ENCODE assay signal across 17 cellular contexts in genomic region chr15:69797615-69798014, GRCh38.
DNase-seq lines count a peak whose midpoint lies in the region; ATAC-seq, FAIRE-seq and TF ChIP-seq lines count a peak whose summit lies in the region.
"Had no signal": no experiment of that assay in that cellular context is flagged by ENCODE, and none has a peak within 500 bp of the region (broad histone marks: within the 10 kb centered on the region; RNA-seq: fewer than 3 reads in every experiment).

No MANE protein-coding gene starts in this region.

- WGBS in spleen, 5 donors = 92 to 95% (median 95%) methylated on average over 3 of the region's 3 CpGs

- no peaks in the 10 kb centered on the region for H3K36me3 Mint-ChIP-seq in astrocyte (ENCODE audit: low read depth, unreplicated experiment)
- H3K36me3 Mint-ChIP-seq in effector memory CD8-positive, alpha-beta T cell (ENCODE audit: insufficient read depth) = peaks cover 5% of the 10 kb centered on the region
- H3K36me3 Mint-ChIP-seq in CD8-positive, alpha-beta memory T cell = no peaks in the 10 kb centered on the region
- H3K36me3 Mint-ChIP-seq: CD4-positive, alpha-beta memory T cell had no signal

- FAIRE-seq in astrocyte (lab: Jason Lieb, UNC) = no peak
- FAIRE-seq: H1 had no signal

- DNase-seq in astrocyte (ENCODE audit: low read depth) (no peak), spleen (peak; percentile 1), tibial artery (peak in 1 of 2 donors; percentile 11), NCI-H187 (lab: John Stamatoyannopoulos, UW) (no peak)
- DNase-seq in effector memory CD8-positive, alpha-beta T cell = no peak
- no peak for DNase-seq in CD8-positive, alpha-beta memory T cell
- DNase-seq: 8988T; Calu3; CD4-positive, alpha-beta memory T cell; DMS79 treated with DMSO at 0.1 percent for 48 hours; GF-D8 had no signal

- no peaks in the 10 kb centered on the region for H3K36me3 ChIP-seq in HEK293 (ENCODE audit: control insufficient read depth in 2 of 2, insufficient read depth in 1 of 2, low read length in 2 of 2)
- H3K36me3 ChIP-seq in astrocyte (ENCODE audit: insufficient read depth, low read length) = no peaks in the 10 kb centered on the region
- no peaks in the 10 kb centered on the region for H3K36me3 ChIP-seq in spleen
- no peaks in the 10 kb centered on the region for H3K36me3 ChIP-seq in tibial artery
- H3K36me3 ChIP-seq in CD8-positive, alpha-beta memory T cell (ENCODE audit: insufficient read depth, low read length) = no peaks in the 10 kb centered on the region
- H3K36me3 ChIP-seq: BLaER1 had no signal

- no peaks in the 10 kb centered on the region for H4K20me1 ChIP-seq in astrocyte (ENCODE audit: insufficient read depth, low read length)
- H4K20me1 ChIP-seq: BLaER1 had no signal

- H3K27ac ChIP-seq in HEK293 (ENCODE audit: extremely low read depth, low read depth, low read length) (no peak overlapping the region), astrocyte (ENCODE audit: low read depth, low read length) (no peak overlapping the region), spleen (peak overlapping the region in 1 of 8 donors; percentile 85), tibial artery (peak overlapping the region; percentile 83 to 92)
- H3K27ac ChIP-seq in CD8-positive, alpha-beta memory T cell (ENCODE audit: low read depth, low read length) = no peak overlapping the region
- H3K27ac ChIP-seq: BLaER1, HL-60 had no signal

- H3K4me3 Mint-ChIP-seq in astrocyte (ENCODE audit: unreplicated experiment) = no peak overlapping the region
- H3K4me3 Mint-ChIP-seq in effector memory CD8-positive, alpha-beta T cell = no peak overlapping the region
- H3K4me3 Mint-ChIP-seq in CD8-positive, alpha-beta memory T cell = no peak overlapping the region
- H3K4me3 Mint-ChIP-seq: CD14-positive monocyte; CD4-positive, alpha-beta memory T cell; H9 had no signal

- H3K27me3 ChIP-seq in astrocyte (ENCODE audit: insufficient read depth, low read length) (no peaks in the 10 kb centered on the region), spleen (replicated peaks in 1 of 7) (no peaks in the 10 kb centered on the region), tibial artery (no peaks in the 10 kb centered on the region)
- H3K27me3 ChIP-seq in CD8-positive, alpha-beta memory T cell (ENCODE audit: insufficient read depth, low read length, poor library complexity, severe bottlenecking) = no peaks in the 10 kb centered on the region
- H3K27me3 ChIP-seq: BLaER1 had no signal

- H3K4me1 ChIP-seq in HEK293 (ENCODE audit: control insufficient read depth, insufficient read depth, low read length) (no peaks in the 10 kb centered on the region), astrocyte (ENCODE audit: insufficient read depth, low read length) (peaks cover 29% of the 10 kb centered on the region), spleen (peaks cover 0 to 29% (median 7%) of the 10 kb centered on the region in 6 donors), tibial artery (peaks cover 0 to 41% (median 27%) of the 10 kb centered on the region in 4 donors)
- H3K4me1 ChIP-seq in CD8-positive, alpha-beta memory T cell (ENCODE audit: insufficient read depth, low read length) = no peaks in the 10 kb centered on the region
- H3K4me1 ChIP-seq: BLaER1 had no signal

- H2AFZ ChIP-seq in astrocyte (ENCODE audit: low read depth, low read length) = no peak overlapping the region

- H3K4me3 ChIP-seq in HEK293 (ENCODE audit: low read depth, low read length) (no peak overlapping the region), astrocyte (ENCODE audit: insufficient read depth, low read depth, low read length) (no peak overlapping the region), spleen (no peak overlapping the region), tibial artery (no peak overlapping the region)
- no peak overlapping the region for H3K4me3 ChIP-seq in CD8-positive, alpha-beta memory T cell (ENCODE audit: low read length)
- H3K4me3 ChIP-seq: BLaER1 had no signal

- intact Hi-C loops in spleen (cut with DNase I; ENCODE audit: low total_unique reads) = no loop called here
- intact Hi-C loops in tibial artery (cut with DNase I; ENCODE audit: low total_unique reads) = loop anchor here (10.0 kb wide), 1 partner anchor 297 kb away; the partner anchor contains the start of gene TLE3

- H3K4me2 ChIP-seq in astrocyte (ENCODE audit: low read length) = no peak overlapping the region
- H3K4me2 ChIP-seq: BLaER1 had no signal

- no peaks in the 10 kb centered on the region for H3K79me2 ChIP-seq in astrocyte (ENCODE audit: insufficient read depth, low read length)

- CTCF ChIA-PET in HEK293 (lab: Yijun Ruan, JAX) = interaction anchor here (1.1 to 1.3 kb wide), 3 partner anchors 11 to 69 kb away, joined by 3 to 4 read pairs (median 3); no protein-coding TSS in a partner anchor
- CTCF ChIA-PET in CD8-positive, alpha-beta memory T cell (lab: Charles Lee) = no interaction called here

- TF ChIP-seq CTCF in HEK293 (tag by site-specific recombination; IDR thresholded peaks at IDR 0.05) (no peak), astrocyte (IDR thresholded peaks at IDR 0.05; ENCODE audit: insufficient read depth, low read depth, low read length) (no peak), spleen (IDR thresholded peaks at IDR 0.05 in 8 of 11, conservative IDR thresholded peaks at IDR 0.05 in 3 of 11) (no peak), tibial artery (IDR thresholded peaks at IDR 0.05) (no peak)

- no peak overlapping the region for H3K9ac ChIP-seq in astrocyte (ENCODE audit: low read length)
- H3K9ac ChIP-seq: BLaER1 had no signal

- peaks cover 27% of the 10 kb centered on the region for H3K27me3 Mint-ChIP-seq in astrocyte (ENCODE audit: low read depth, unreplicated experiment)
- H3K27me3 Mint-ChIP-seq in effector memory CD8-positive, alpha-beta T cell = no peaks in the 10 kb centered on the region
- H3K27me3 Mint-ChIP-seq in CD8-positive, alpha-beta memory T cell = peaks cover 0 to 6% of the 10 kb centered on the region in 2 donors
- H3K27me3 Mint-ChIP-seq: CD4-positive, alpha-beta memory T cell had no signal

- H3K4me1 Mint-ChIP-seq in astrocyte (ENCODE audit: low read depth, unreplicated experiment) = peaks cover 23% of the 10 kb centered on the region
- peaks cover 0 to 4% of the 10 kb centered on the region in 2 donors for H3K4me1 Mint-ChIP-seq in effector memory CD8-positive, alpha-beta T cell (ENCODE audit: low read depth in 2 of 2)
- peaks cover 0 to 5% (median 0%) of the 10 kb centered on the region in 3 donors for H3K4me1 Mint-ChIP-seq in CD8-positive, alpha-beta memory T cell
- H3K4me1 Mint-ChIP-seq: CD4-positive, alpha-beta memory T cell had no signal

- no peak for TF ChIP-seq POLR2A in spleen (IDR thresholded peaks at IDR 0.05)

- H3K9me3 ChIP-seq in HEK293 (ENCODE audit: control insufficient read depth, insufficient read depth, low read depth, low read length) (no peaks in the 10 kb centered on the region), astrocyte (ENCODE audit: insufficient read depth, low read depth, low read length) (no peaks in the 10 kb centered on the region), spleen (no peaks in the 10 kb centered on the region), tibial artery (no peaks in the 10 kb centered on the region)
- H3K9me3 ChIP-seq in CD8-positive, alpha-beta memory T cell (ENCODE audit: low read length) = no peaks in the 10 kb centered on the region
- H3K9me3 ChIP-seq: BLaER1 had no signal

- ATAC-seq in effector memory CD8-positive, alpha-beta T cell (replicated peaks) = no peak

- H3K27ac Mint-ChIP-seq in astrocyte (ENCODE audit: unreplicated experiment) = peak overlapping the region; percentile 38
- no peak overlapping the region for H3K27ac Mint-ChIP-seq in effector memory CD8-positive, alpha-beta T cell
- no peak overlapping the region for H3K27ac Mint-ChIP-seq in CD8-positive, alpha-beta memory T cell
- H3K27ac Mint-ChIP-seq: CD4-positive, alpha-beta memory T cell; H9 had no signal

- H3K9me3 Mint-ChIP-seq in astrocyte (ENCODE audit: unreplicated experiment) = no peaks in the 10 kb centered on the region
- H3K9me3 Mint-ChIP-seq in effector memory CD8-positive, alpha-beta T cell = no peaks in the 10 kb centered on the region
- no peaks in the 10 kb centered on the region for H3K9me3 Mint-ChIP-seq in CD8-positive, alpha-beta memory T cell
- H3K9me3 Mint-ChIP-seq: CD14-positive monocyte; CD4-positive, alpha-beta memory T cell; H9 had no signal

- POLR2A ChIA-PET in HEK293 (lab: Yijun Ruan, JAX) = no interaction called here
- POLR2A ChIA-PET in CD8-positive, alpha-beta memory T cell (lab: Charles Lee) = no interaction called here

TF ChIP-seq in HEK293, 187 proteins besides CTCF, POLR2A, EP300 and RAD21:
- TF ChIP-seq ZNF664 (tag by site-specific recombination; IDR thresholded peaks at IDR 0.05) = peak; percentile 94
- no peak for TF ChIP-seq ZNF629 (tag by site-specific recombination; IDR thresholded peaks at IDR 0.05)

Comparison
In these comparisons a context has a peak if more than half of its experiments do, and no peak if none do; other contexts are left out.
1. H3K27ac ChIP-seq: peak in tibial artery (2 of 2); none in HEK293 (single experiment), astrocyte (single experiment) and CD8-positive, alpha-beta memory T cell (single experiment).